ENCODE assay signal across 8 cellular contexts in the genomic region with DNA sequence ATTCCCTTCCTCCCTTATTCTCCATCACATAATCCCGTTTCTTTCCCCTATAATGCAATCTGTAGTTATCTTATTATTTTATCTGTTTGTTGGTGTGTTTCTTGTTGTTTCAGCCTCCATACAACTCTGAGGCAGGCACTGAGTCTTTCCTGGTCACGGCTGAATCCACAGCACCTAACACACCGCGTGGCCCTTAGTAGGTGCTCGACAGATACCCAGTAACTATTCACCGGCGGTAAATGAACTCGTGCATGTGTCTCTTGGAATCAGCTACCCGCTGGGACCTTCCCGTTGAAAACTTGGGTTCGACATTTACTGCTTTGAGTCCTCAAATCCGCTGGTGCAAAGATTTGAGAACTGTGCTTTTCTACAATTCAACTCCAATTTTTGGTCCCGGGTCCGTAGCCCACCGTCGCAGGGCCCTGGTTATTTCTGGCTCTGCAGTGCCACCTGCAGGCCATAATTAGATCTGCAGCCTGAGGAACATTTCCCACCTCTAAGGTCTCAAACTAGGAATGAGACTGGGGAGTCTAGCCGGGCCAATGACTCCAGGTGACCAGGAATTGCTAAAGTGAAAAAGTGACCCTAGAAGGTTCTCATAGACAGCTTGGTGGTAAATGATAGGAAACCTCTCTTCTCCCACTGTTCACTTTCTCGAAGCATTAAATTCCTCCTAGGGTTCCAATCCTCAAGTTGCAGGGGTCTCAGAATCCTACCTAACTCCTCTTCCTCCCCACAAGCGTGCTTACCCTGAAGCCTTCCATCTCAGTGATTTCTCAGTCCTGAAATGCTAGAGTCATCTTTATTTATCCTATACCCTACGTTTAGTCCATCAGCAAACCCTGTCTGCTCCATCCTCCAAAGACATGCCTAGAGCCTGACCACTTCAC. TPM values are rescaled to one million over a fixed set of nuclear protein-coding genes. Genes with fewer than 3 reads are reported as not detected.
A peak's percentile ranks its signal among the peaks of the same experiment; 100 is the strongest.
DNase-seq lines count a peak whose midpoint lies in the region; ATAC-seq and TF ChIP-seq lines count a peak whose summit lies in the region.

No MANE protein-coding gene starts in this region.

- H3K36me3 Mint-ChIP-seq in activated T-helper 17 cell treated with anti-CD3 and anti-CD28 coated beads, Interleukin-2, amount 50 U/mL, for 72 hours (ENCODE audit: low read depth), result no peaks in the 10 kb centered on the region

- H3K27me3 Mint-ChIP-seq in activated T-helper 17 cell treated with anti-CD3 and anti-CD28 coated beads, Interleukin-2, amount 50 U/mL, for 72 hours, result no peaks in the 10 kb centered on the region

- intact Hi-C loops in heart right ventricle (cut with DNase I) (loop anchor here (1.0 to 10.0 kb wide), 15 partner anchors 100 to 550 kb away; no protein-coding TSS in a partner anchor), sigmoid colon (cut with DNase I) (loop anchor here (1.0 to 5.0 kb wide), 4 partner anchors 107 to 444 kb away; no protein-coding TSS in a partner anchor)

- H3K27ac Mint-ChIP-seq in activated T-helper 17 cell treated with anti-CD3 and anti-CD28 coated beads, Interleukin-2, amount 50 U/mL, for 72 hours, result no peak overlapping the region

- no peaks in the 10 kb centered on the region for H3K36me3 ChIP-seq in heart right ventricle
- no peaks in the 10 kb centered on the region for H3K36me3 ChIP-seq in sigmoid colon

- no peak overlapping the region for H3K4me3 Mint-ChIP-seq in activated T-helper 17 cell treated with anti-CD3 and anti-CD28 coated beads, Interleukin-2, amount 50 U/mL, for 72 hours

- ATAC-seq in activated T-helper 17 cell treated with anti-CD3 and anti-CD28 coated beads, Interleukin-2, amount 50 U/mL, for 72 hours (replicated peaks), result peak; percentile 37
- ATAC-seq in heart right ventricle (peak in 6 of 8 donors; percentile 56 to 65 (median 61)), HG03521 (IDR thresholded peaks at IDR 0.05; ENCODE audit: unreplicated experiment) (no peak), GM18861 (IDR thresholded peaks at IDR 0.05; ENCODE audit: unreplicated experiment) (no peak)

- TF ChIP-seq CTCF in AG04449 (IDR thresholded peaks at IDR 0.05; ENCODE audit: insufficient read depth, low read length, missing control alignments) (peak; percentile 71), GM10266 (IDR thresholded peaks at IDR 0.05; ENCODE audit: control insufficient read depth, insufficient read depth, low read depth, missing control alignments) (peak; percentile 96), heart right ventricle (IDR thresholded peaks at IDR 0.05) (peak; percentile 85 to 94 (median 92)), sigmoid colon (IDR thresholded peaks at IDR 0.05) (peak; percentile 60 to 96 (median 86))

- no peaks in the 10 kb centered on the region for H3K4me1 Mint-ChIP-seq in activated T-helper 17 cell treated with anti-CD3 and anti-CD28 coated beads, Interleukin-2, amount 50 U/mL, for 72 hours

- TF ChIP-seq EP300 in sigmoid colon (IDR thresholded peaks at IDR 0.05), result no peak

- DNase-seq in AG04449 (ENCODE audit: low read depth, low spot score) (no peak), GM10266 (ENCODE audit: extremely low spot score) (peak; percentile 47), NCI-H345 (lab: John Stamatoyannopoulos, UW) (peak; percentile 33), heart right ventricle (no peak), sigmoid colon (peak; percentile 57)

- TF ChIP-seq POLR2A in sigmoid colon (IDR thresholded peaks at IDR 0.05), result no peak

- POLR2A ChIA-PET in AG04449 (lab: Yijun Ruan, JAX), result no interaction called here

- H3K9me3 ChIP-seq in heart right ventricle, result peaks cover 0 to 23% (median 7%) of the 10 kb centered on the region in 11 donors
- H3K9me3 ChIP-seq in sigmoid colon, result no peaks in the 10 kb centered on the region

- CTCF ChIA-PET in AG04449 (lab: Yijun Ruan, JAX), result interaction anchor here (0.6 to 4.5 kb wide), 37 partner anchors 8 to 551 kb away, joined by 3 to 38 read pairs (median 4); no protein-coding TSS in a partner anchor

- H3K27ac ChIP-seq in heart right ventricle (no peak overlapping the region), sigmoid colon (no peak overlapping the region)

- H3K27me3 ChIP-seq in heart right ventricle (peaks cover 0 to 5% (median 0%) of the 10 kb centered on the region in 7 donors), sigmoid colon (no peaks in the 10 kb centered on the region)

- H3K4me1 ChIP-seq in heart right ventricle (peaks cover 0 to 5% (median 0%) of the 10 kb centered on the region in 9 donors), sigmoid colon (no peaks in the 10 kb centered on the region)

- WGBS in heart right ventricle, 2 donors, result 25 to 30% methylated on average over 20 of the region's 20 CpGs
- WGBS in sigmoid colon, 2 donors, result 23 to 37% methylated on average over 20 of the region's 20 CpGs

- H3K9me3 Mint-ChIP-seq in activated T-helper 17 cell treated with anti-CD3 and anti-CD28 coated beads, Interleukin-2, amount 50 U/mL, for 72 hours, result peaks cover 3% of the 10 kb centered on the region

- H3K4me3 ChIP-seq in AG04449 (ENCODE audit: low read depth, low read length) (no peak overlapping the region; the same call in 1 of the 2 replicates), heart right ventricle (peak overlapping the region in 5 of 10 donors; percentile 12 to 44 (median 32)), sigmoid colon (peak overlapping the region in 2 of 4 donors; percentile 2 to 8)

RNA-seq across cellular contexts. Expression of gene TRH, which starts 40.0 kb away (rescaled TPM):
- not detected for total RNA-seq in activated T-helper 17 cell treated with anti-CD3 and anti-CD28 coated beads, Interleukin-2, amount 50 U/mL, for 72 hours
- under 1 TPM in 1 of 10 donors, not detected in 9; 0.28 TPM for total RNA-seq in heart right ventricle
- under 1 TPM in 1 of 2 donors, not detected in 1; 0.01 TPM for polyA plus RNA-seq in heart right ventricle
- not detected for total RNA-seq in sigmoid colon
- under 1 TPM in 1 of 3 donors, not detected in 2; 0.03 TPM for polyA plus RNA-seq in sigmoid colon

RNA-seq across cellular contexts. Expression of gene TMCC1, which starts 41.0 kb away (rescaled TPM):
- total RNA-seq in activated T-helper 17 cell treated with anti-CD3 and anti-CD28 coated beads, Interleukin-2, amount 50 U/mL, for 72 hours, result 10 to 100 TPM; 16.4 to 19.5 TPM
- total RNA-seq in heart right ventricle (10 to 100 TPM; 23.5 to 36.0 (median 28.1) TPM), sigmoid colon (10 to 100 TPM; 27.6 to 35.2 (median 29.8) TPM)
- polyA plus RNA-seq in heart right ventricle (10 to 100 TPM in 1 of 2 donors, 1 to 10 TPM in 1; 5.3 to 13.2 TPM), sigmoid colon (10 to 100 TPM; 10.3 to 19.2 (median 16.0) TPM)

Comparison
In these comparisons a context has a peak if more than half of its experiments do, and no peak if none do; other contexts are left out.
1. DNase-seq: peak in GM10266 (single experiment), NCI-H345 (single experiment) and sigmoid colon (single experiment); none in AG04449 (single experiment) and heart right ventricle (0 of 2).
2. ATAC-seq: peak in activated T-helper 17 cell treated with anti-CD3 and anti-CD28 coated beads, Interleukin-2, amount 50 U/mL, for 72 hours (single experiment) and heart right ventricle (6 of 8); none in HG03521 (single experiment) and GM18861 (single experiment).
3. Peak in every context shown above with its lines, with median percentiles within 50 percentile points of each other: CTCF ChIP-seq.